19 cellular contexts compared by ENCODE assay signal in genomic region chr11:123567466-123567865, GRCh38.
"Had no signal": no experiment of that assay in that cellular context is flagged by ENCODE, and none has a peak within 500 bp of the region (broad histone marks: within the 10 kb centered on the region; RNA-seq: fewer than 3 reads in every experiment).

No MANE protein-coding gene starts in this region.

- H3K27ac ChIP-seq: body of pancreas, coronary artery, neural progenitor cell, psoas muscle, right lobe of liver, testis, upper lobe of left lung had no signal

- H3K27me3 ChIP-seq: body of pancreas, neural progenitor cell, right lobe of liver, testis, upper lobe of left lung had no signal

- H3K36me3 ChIP-seq: neural progenitor cell, right lobe of liver, upper lobe of left lung had no signal

- ATAC-seq: body of pancreas; left ventricle myocardium superior; naive thymus-derived CD4-positive, alpha-beta T cell; psoas muscle; right lobe of liver; stimulated activated naive CD8-positive, alpha-beta T cell treated with anti-CD3 and anti-CD28 coated beads, Interleukin-15, amount 100 ng/mL, for 72 hours had no signal

- H3K9ac ChIP-seq: neural progenitor cell had no signal

- H3K4me1 ChIP-seq: psoas muscle, right lobe of liver, upper lobe of left lung had no signal

- H3K4me3 ChIP-seq: body of pancreas, coronary artery, neural progenitor cell, psoas muscle, right lobe of liver, testis, upper lobe of left lung had no signal

- H3K9me3 ChIP-seq: body of pancreas, psoas muscle, right lobe of liver, testis, upper lobe of left lung had no signal

- H2AFZ ChIP-seq: neural progenitor cell had no signal

- DNase-seq: activated CD4-positive, alpha-beta T cell treated with anti-CD3 and anti-CD28 coated beads, Interleukin-2, amount 50 U/mL, for 1 hour; activated CD8-positive, alpha-beta memory T cell treated with anti-CD3 and anti-CD28 coated beads for 24 hours; activated gamma-delta T cell treated with Interleukin-2 at 50 U/mL for 16 hours; body of pancreas; central memory CD4-positive, alpha-beta T cell; effector CD4-positive, alpha-beta T cell; left ventricle myocardium superior; naive thymus-derived CD4-positive, alpha-beta T cell; psoas muscle; right lobe of liver; small intestine; stimulated activated CD4-positive, alpha-beta T cell treated with anti-CD3 and anti-CD28 coated beads, Interleukin-15, amount 100 ng/mL, for 24 hours; stimulated activated CD4-positive, alpha-beta T cell treated with anti-CD3 and anti-CD28 coated beads, Interleukin-2, amount 100 ng/mL, for 48 hours; stimulated activated naive CD8-positive, alpha-beta T cell treated with anti-CD3 and anti-CD28 coated beads, Interleukin-15, amount 100 ng/mL, for 72 hours; T1000; testis; upper lobe of left lung had no signal

- H3K4me2 ChIP-seq: neural progenitor cell had no signal
